Comparison of ENCODE assay signal across 26 cellular contexts in genomic region chr5:154664869-154665268, GRCh38.
"Had no signal": no experiment of that assay in that cellular context is flagged by ENCODE, and none has a peak within 500 bp of the region (broad histone marks: within the 10 kb centered on the region; RNA-seq: fewer than 3 reads in every experiment).

No MANE protein-coding gene starts in this region.

- H3K27me3 ChIP-seq: neutrophil, pancreas, right lobe of liver, sigmoid colon, stomach, thyroid gland, tibial nerve, upper lobe of left lung, vagina had no signal

- H3K9me3 ChIP-seq: neutrophil, pancreas, psoas muscle, right lobe of liver, thyroid gland, vagina had no signal

- H3K4me3 Mint-ChIP-seq: natural killer cell treated with Interleukin-12 subunit alpha and Interleukin-12 subunit beta and Interleukin-15 and Interleukin-18, amount 100 ng/mL, for 72 hours; nephron progenitor cell; neural crest cell; stimulated activated effector memory CD8-positive, alpha-beta T cell treated with anti-CD3 and anti-CD28 coated beads, Interleukin-12 subunit alpha, Interleukin-12 subunit beta, amount 100 ng/mL, for 72 hours; stimulated activated naive B cell treated with anti-CD40 and anti-IgM and Interleukin-4, amounts not matched to agents 10 μg/mL and 1 μg/mL and 100 μg/mL, for 72 hours; stimulated activated naive CD8-positive, alpha-beta T cell treated with anti-CD3 and anti-CD28 coated beads, Interleukin-15, Interleukin-2, amounts not matched to agents 100 ng/mL and 50 ng/mL, for 24 hours had no signal

- H3K27ac ChIP-seq: neutrophil, pancreas, psoas muscle, right lobe of liver, sigmoid colon, stomach, thoracic aorta, thyroid gland, tibial nerve, upper lobe of left lung, vagina had no signal

- H3K4me3 ChIP-seq: pancreas, psoas muscle, right lobe of liver, sigmoid colon, stomach, thoracic aorta, thyroid gland, tibial nerve, upper lobe of left lung, vagina had no signal

- H3K36me3 Mint-ChIP-seq: stimulated activated effector memory CD8-positive, alpha-beta T cell treated with anti-CD3 and anti-CD28 coated beads, Interleukin-12 subunit alpha, Interleukin-12 subunit beta, amount 100 ng/mL, for 72 hours had no signal

- H3K4me1 Mint-ChIP-seq: nephron progenitor cell; neural crest cell; stimulated activated effector memory CD8-positive, alpha-beta T cell treated with anti-CD3 and anti-CD28 coated beads, Interleukin-12 subunit alpha, Interleukin-12 subunit beta, amount 100 ng/mL, for 72 hours; stimulated activated naive B cell treated with anti-CD40 and anti-IgM and Interleukin-4, amounts not matched to agents 10 μg/mL and 1 μg/mL and 100 μg/mL, for 72 hours had no signal

- H3K27me3 Mint-ChIP-seq: natural killer cell treated with Interleukin-12 subunit alpha and Interleukin-12 subunit beta and Interleukin-15 and Interleukin-18, amount 100 ng/mL, for 72 hours; stimulated activated naive B cell treated with anti-CD40 and anti-IgM and Interleukin-4, amounts not matched to agents 10 μg/mL and 1 μg/mL and 100 μg/mL, for 72 hours; stimulated activated naive CD8-positive, alpha-beta T cell treated with anti-CD3 and anti-CD28 coated beads, Interleukin-15, Interleukin-2, amounts not matched to agents 100 ng/mL and 50 ng/mL, for 24 hours had no signal

- H3K36me3 ChIP-seq: neutrophil, pancreas, right lobe of liver, sigmoid colon, stomach, thoracic aorta, thyroid gland, tibial nerve, upper lobe of left lung, vagina had no signal

- H3K4me1 ChIP-seq: pancreas, psoas muscle, right lobe of liver, sigmoid colon, stomach, thyroid gland, tibial nerve, upper lobe of left lung, vagina had no signal

- H3K27ac Mint-ChIP-seq: natural killer cell treated with Interleukin-12 subunit alpha and Interleukin-12 subunit beta and Interleukin-15 and Interleukin-18, amount 100 ng/mL, for 72 hours; nephron progenitor cell; stimulated activated effector memory CD8-positive, alpha-beta T cell treated with anti-CD3 and anti-CD28 coated beads, Interleukin-12 subunit alpha, Interleukin-12 subunit beta, amount 100 ng/mL, for 72 hours; stimulated activated naive B cell treated with anti-CD40 and anti-IgM and Interleukin-4, amounts not matched to agents 10 μg/mL and 1 μg/mL and 100 μg/mL, for 72 hours; stimulated activated naive CD8-positive, alpha-beta T cell treated with anti-CD3 and anti-CD28 coated beads, Interleukin-15, Interleukin-2, amounts not matched to agents 100 ng/mL and 50 ng/mL, for 24 hours had no signal

- DNase-seq: nephron progenitor cell; nucleus accumbens; pancreas; psoas muscle; right cardiac atrium; right lobe of liver; sigmoid colon; small intestine; stimulated activated CD4-positive, alpha-beta T cell treated with anti-CD3 and anti-CD28 coated beads, Interleukin-15, amount 100 ng/mL, for 24 hours; stimulated activated CD4-positive, alpha-beta T cell treated with anti-CD3 and anti-CD28 coated beads, Interleukin-2, amount 100 ng/mL, for 24 hours; stimulated activated CD4-positive, alpha-beta T cell treated with anti-CD3 and anti-CD28 coated beads, Interleukin-2, amount 100 ng/mL, for 48 hours; stimulated activated CD4-positive, alpha-beta T cell treated with anti-CD3 and anti-CD28 coated beads, Interleukin-4, amount 100 ng/mL, for 24 hours; stimulated activated naive B cell treated with anti-CD40 and anti-IgM and Interleukin-4, amounts not matched to agents 10 μg/mL and 1 μg/mL and 100 μg/mL, for 72 hours; stimulated activated naive CD4-positive, alpha-beta T cell treated with Interleukin-2 at 50 U/mL for 16 hours; stomach; thyroid gland; trophoblast cell; upper lobe of left lung had no signal
